Comparison of ENCODE assay signal across 1 cellular context in the genomic region with DNA sequence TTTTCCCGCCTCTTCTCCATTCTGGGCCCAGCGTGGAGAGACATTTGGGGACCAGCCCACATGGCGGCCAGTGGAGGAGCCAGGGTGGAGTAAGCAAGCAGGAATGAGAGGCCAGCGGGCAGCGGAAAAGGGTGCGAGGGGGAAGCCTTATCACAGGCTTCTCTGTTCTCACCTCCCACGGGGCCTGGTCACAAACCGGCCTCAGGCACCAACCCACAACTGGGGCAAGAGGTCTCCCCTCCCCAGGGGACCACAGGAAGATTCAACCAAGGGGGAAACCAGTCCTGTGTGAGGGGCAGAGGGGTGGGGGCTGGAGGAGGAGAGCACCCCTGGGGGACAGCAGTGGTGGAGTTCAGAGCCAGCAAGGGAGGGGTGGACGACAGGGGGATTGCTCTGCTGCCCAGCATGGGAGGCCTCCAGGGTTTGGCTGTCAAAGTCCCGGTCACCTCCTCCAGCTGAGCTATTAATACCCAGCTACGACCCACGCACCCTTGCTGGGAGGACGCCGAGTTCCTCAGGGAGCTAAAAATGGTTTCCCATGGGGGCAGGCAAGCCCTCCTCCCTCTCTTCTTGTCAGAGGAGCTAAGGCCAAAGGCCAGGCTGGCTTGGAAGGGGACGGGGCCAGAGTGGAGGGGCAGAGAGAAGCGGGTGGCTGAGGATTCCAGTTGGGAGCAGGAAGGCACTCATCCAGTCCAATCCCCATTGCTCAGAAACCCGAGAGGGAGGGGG.
A peak's percentile ranks its signal among the peaks of the same experiment; 100 is the strongest.
TF ChIP-seq lines count a peak whose summit lies in the region.

No MANE protein-coding gene starts in this region.

TF ChIP-seq in K562, 482 proteins besides CTCF, POLR2A, EP300 and RAD21:
- TF ChIP-seq, protein P1, sequence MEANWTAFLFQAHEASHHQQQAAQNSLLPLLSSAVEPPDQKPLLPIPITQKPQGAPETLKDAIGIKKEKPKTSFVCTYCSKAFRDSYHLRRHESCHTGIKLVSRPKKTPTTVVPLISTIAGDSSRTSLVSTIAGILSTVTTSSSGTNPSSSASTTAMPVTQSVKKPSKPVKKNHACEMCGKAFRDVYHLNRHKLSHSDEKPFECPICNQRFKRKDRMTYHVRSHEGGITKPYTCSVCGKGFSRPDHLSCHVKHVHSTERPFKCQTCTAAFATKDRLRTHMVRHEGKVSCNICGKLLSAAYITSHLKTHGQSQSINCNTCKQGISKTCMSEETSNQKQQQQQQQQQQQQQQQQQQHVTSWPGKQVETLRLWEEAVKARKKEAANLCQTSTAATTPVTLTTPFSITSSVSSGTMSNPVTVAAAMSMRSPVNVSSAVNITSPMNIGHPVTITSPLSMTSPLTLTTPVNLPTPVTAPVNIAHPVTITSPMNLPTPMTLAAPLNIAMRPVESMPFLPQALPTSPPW (CRISPR knock-in tag; IDR thresholded peaks at IDR 0.05): peak; percentile 30; the same call in 1 of the 2 replicates
- TF ChIP-seq, protein P2, sequence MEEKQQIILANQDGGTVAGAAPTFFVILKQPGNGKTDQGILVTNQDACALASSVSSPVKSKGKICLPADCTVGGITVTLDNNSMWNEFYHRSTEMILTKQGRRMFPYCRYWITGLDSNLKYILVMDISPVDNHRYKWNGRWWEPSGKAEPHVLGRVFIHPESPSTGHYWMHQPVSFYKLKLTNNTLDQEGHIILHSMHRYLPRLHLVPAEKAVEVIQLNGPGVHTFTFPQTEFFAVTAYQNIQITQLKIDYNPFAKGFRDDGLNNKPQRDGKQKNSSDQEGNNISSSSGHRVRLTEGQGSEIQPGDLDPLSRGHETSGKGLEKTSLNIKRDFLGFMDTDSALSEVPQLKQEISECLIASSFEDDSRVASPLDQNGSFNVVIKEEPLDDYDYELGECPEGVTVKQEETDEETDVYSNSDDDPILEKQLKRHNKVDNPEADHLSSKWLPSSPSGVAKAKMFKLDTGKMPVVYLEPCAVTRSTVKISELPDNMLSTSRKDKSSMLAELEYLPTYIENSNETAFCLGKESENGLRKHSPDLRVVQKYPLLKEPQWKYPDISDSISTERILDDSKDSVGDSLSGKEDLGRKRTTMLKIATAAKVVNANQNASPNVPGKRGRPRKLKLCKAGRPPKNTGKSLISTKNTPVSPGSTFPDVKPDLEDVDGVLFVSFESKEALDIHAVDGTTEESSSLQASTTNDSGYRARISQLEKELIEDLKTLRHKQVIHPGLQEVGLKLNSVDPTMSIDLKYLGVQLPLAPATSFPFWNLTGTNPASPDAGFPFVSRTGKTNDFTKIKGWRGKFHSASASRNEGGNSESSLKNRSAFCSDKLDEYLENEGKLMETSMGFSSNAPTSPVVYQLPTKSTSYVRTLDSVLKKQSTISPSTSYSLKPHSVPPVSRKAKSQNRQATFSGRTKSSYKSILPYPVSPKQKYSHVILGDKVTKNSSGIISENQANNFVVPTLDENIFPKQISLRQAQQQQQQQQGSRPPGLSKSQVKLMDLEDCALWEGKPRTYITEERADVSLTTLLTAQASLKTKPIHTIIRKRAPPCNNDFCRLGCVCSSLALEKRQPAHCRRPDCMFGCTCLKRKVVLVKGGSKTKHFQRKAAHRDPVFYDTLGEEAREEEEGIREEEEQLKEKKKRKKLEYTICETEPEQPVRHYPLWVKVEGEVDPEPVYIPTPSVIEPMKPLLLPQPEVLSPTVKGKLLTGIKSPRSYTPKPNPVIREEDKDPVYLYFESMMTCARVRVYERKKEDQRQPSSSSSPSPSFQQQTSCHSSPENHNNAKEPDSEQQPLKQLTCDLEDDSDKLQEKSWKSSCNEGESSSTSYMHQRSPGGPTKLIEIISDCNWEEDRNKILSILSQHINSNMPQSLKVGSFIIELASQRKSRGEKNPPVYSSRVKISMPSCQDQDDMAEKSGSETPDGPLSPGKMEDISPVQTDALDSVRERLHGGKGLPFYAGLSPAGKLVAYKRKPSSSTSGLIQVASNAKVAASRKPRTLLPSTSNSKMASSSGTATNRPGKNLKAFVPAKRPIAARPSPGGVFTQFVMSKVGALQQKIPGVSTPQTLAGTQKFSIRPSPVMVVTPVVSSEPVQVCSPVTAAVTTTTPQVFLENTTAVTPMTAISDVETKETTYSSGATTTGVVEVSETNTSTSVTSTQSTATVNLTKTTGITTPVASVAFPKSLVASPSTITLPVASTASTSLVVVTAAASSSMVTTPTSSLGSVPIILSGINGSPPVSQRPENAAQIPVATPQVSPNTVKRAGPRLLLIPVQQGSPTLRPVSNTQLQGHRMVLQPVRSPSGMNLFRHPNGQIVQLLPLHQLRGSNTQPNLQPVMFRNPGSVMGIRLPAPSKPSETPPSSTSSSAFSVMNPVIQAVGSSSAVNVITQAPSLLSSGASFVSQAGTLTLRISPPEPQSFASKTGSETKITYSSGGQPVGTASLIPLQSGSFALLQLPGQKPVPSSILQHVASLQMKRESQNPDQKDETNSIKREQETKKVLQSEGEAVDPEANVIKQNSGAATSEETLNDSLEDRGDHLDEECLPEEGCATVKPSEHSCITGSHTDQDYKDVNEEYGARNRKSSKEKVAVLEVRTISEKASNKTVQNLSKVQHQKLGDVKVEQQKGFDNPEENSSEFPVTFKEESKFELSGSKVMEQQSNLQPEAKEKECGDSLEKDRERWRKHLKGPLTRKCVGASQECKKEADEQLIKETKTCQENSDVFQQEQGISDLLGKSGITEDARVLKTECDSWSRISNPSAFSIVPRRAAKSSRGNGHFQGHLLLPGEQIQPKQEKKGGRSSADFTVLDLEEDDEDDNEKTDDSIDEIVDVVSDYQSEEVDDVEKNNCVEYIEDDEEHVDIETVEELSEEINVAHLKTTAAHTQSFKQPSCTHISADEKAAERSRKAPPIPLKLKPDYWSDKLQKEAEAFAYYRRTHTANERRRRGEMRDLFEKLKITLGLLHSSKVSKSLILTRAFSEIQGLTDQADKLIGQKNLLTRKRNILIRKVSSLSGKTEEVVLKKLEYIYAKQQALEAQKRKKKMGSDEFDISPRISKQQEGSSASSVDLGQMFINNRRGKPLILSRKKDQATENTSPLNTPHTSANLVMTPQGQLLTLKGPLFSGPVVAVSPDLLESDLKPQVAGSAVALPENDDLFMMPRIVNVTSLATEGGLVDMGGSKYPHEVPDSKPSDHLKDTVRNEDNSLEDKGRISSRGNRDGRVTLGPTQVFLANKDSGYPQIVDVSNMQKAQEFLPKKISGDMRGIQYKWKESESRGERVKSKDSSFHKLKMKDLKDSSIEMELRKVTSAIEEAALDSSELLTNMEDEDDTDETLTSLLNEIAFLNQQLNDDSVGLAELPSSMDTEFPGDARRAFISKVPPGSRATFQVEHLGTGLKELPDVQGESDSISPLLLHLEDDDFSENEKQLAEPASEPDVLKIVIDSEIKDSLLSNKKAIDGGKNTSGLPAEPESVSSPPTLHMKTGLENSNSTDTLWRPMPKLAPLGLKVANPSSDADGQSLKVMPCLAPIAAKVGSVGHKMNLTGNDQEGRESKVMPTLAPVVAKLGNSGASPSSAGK (IDR thresholded peaks at IDR 0.05): 0 out of 2 replicates have a peak, but pooled peaks have one; percentile 28
- TF ChIP-seq MEF2D (tag; conservative IDR thresholded peaks at IDR 0.05; ENCODE audit: low read depth) (peak; percentile 42; the same call in 1 of the 2 replicates), POLR2AphosphoS5 (IDR thresholded peaks at IDR 0.05; ENCODE audit: control insufficient read depth, insufficient read depth, low read depth, low read length) (no peak), ARNT (IDR thresholded peaks at IDR 0.05) (no peak), ZBTB8A (IDR thresholded peaks at IDR 0.05; ENCODE audit: partially characterized antibody) (no peak), ZNF316 (IDR thresholded peaks at IDR 0.05) (no peak), HDAC6 (IDR thresholded peaks at IDR 0.05; ENCODE audit: low read depth, low read length) (no peak), RCOR1 (IDR thresholded peaks at IDR 0.05; ENCODE audit: borderline replicate concordance in 1 of 2, low read depth in 2 of 2, low read length in 2 of 2) (no peak), ZFX (CRISPR knock-in tag; IDR thresholded peaks at IDR 0.05) (peak; percentile 46; the same call in 1 of the 2 replicates), CHD2 (IDR thresholded peaks at IDR 0.05; ENCODE audit: low read depth, low read length) (no peak), XRCC3 (IDR thresholded peaks at IDR 0.05) (no peak), MEF2A (IDR thresholded peaks at IDR 0.05; ENCODE audit: control insufficient read depth, low read depth, low read length) (no peak), SMAD4 (CRISPR knock-in tag; conservative IDR thresholded peaks at IDR 0.05) (no peak), ETV5 (CRISPR knock-in tag; IDR thresholded peaks at IDR 0.05; ENCODE audit: low read depth) (no peak), ARHGAP35 (IDR thresholded peaks at IDR 0.05; ENCODE audit: partially characterized antibody) (no peak), TAF9B (IDR thresholded peaks at IDR 0.05; ENCODE audit: partially characterized antibody) (no peak)
- TF ChIP-seq, protein P3, sequence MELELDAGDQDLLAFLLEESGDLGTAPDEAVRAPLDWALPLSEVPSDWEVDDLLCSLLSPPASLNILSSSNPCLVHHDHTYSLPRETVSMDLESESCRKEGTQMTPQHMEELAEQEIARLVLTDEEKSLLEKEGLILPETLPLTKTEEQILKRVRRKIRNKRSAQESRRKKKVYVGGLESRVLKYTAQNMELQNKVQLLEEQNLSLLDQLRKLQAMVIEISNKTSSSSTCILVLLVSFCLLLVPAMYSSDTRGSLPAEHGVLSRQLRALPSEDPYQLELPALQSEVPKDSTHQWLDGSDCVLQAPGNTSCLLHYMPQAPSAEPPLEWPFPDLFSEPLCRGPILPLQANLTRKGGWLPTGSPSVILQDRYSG (tag; conservative IDR thresholded peaks at IDR 0.05; ENCODE audit: low read depth): no peak
- TF ChIP-seq, protein P4, sequence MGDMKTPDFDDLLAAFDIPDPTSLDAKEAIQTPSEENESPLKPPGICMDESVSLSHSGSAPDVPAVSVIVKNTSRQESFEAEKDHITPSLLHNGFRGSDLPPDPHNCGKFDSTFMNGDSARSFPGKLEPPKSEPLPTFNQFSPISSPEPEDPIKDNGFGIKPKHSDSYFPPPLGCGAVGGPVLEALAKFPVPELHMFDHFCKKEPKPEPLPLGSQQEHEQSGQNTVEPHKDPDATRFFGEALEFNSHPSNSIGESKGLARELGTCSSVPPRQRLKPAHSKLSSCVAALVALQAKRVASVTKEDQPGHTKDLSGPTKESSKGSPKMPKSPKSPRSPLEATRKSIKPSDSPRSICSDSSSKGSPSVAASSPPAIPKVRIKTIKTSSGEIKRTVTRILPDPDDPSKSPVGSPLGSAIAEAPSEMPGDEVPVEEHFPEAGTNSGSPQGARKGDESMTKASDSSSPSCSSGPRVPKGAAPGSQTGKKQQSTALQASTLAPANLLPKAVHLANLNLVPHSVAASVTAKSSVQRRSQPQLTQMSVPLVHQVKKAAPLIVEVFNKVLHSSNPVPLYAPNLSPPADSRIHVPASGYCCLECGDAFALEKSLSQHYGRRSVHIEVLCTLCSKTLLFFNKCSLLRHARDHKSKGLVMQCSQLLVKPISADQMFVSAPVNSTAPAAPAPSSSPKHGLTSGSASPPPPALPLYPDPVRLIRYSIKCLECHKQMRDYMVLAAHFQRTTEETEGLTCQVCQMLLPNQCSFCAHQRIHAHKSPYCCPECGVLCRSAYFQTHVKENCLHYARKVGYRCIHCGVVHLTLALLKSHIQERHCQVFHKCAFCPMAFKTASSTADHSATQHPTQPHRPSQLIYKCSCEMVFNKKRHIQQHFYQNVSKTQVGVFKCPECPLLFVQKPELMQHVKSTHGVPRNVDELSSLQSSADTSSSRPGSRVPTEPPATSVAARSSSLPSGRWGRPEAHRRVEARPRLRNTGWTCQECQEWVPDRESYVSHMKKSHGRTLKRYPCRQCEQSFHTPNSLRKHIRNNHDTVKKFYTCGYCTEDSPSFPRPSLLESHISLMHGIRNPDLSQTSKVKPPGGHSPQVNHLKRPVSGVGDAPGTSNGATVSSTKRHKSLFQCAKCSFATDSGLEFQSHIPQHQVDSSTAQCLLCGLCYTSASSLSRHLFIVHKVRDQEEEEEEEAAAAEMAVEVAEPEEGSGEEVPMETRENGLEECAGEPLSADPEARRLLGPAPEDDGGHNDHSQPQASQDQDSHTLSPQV (IDR thresholded peaks at IDR 0.05): 0 out of 2 replicates have a peak, but pooled peaks have one; percentile 36
- TF ChIP-seq, protein P5, sequence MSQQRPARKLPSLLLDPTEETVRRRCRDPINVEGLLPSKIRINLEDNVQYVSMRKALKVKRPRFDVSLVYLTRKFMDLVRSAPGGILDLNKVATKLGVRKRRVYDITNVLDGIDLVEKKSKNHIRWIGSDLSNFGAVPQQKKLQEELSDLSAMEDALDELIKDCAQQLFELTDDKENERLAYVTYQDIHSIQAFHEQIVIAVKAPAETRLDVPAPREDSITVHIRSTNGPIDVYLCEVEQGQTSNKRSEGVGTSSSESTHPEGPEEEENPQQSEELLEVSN (IDR thresholded peaks at IDR 0.05; ENCODE audit: borderline replicate concordance in 1 of 2, extremely low read depth in 1 of 2, insufficient read depth in 1 of 2, insufficient read length in 1 of 2, low read depth in 1 of 2, low read length in 1 of 2, poor library complexity in 1 of 2, severe bottlenecking in 1 of 2): peak in 1 of 2 experiments; percentile 38
